In the genomic region with DNA sequence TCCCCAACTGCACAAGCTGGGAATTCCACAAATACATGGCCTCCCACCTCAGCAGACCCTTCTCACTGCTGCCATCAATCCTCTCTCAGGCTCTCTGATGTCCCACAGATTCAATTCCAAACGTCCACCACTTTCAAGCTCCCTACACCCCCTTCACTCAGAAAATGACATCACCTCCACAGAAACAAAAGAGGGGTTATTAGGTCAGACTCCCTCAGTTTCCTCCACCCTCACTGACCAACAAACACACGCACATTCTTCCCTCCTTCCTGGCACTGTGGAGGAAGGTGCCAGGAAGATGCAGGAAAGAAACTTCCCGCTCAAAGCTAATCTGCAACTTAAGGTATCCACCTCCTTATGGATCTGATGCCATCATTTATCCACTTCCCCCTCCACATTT, we compare ENCODE assay signal across 16 cellular contexts.
"Had no signal": no experiment of that assay in that cellular context is flagged by ENCODE, and none has a peak within 500 bp of the region (broad histone marks: within the 10 kb centered on the region; RNA-seq: fewer than 3 reads in every experiment).

No MANE protein-coding gene starts in this region.

- DNase-seq: KBM-7, NCI-H1092, NCI-H1105 treated with DMSO at 0.1 percent for 48 hours, NCI-H1417 treated with DMSO at 0.1 percent for 48 hours, NCI-H146, NCI-H1694 treated with DMSO at 0.1 percent for 48 hours, NCI-H1930, NCI-H2081, NCI-H2107, NCI-H2227 treated with DMSO at 0.1 percent for 48 hours, NCI-H524, NCI-H526 treated with DMSO at 0.1 percent for 48 hours, NCI-H748 treated with DMSO at 0.1 percent for 48 hours, Right ventricle myocardium superior, RPMI8226, SK-N-SH had no signal

- H3K4me2 ChIP-seq: SK-N-SH had no signal

- H3K9me3 ChIP-seq: SK-N-SH had no signal

- H3K9ac ChIP-seq: SK-N-SH had no signal
